Comparison of ENCODE assay signal across 2 cellular contexts in genomic region chr22:35587896-35588295, GRCh38.
TF ChIP-seq lines count a peak whose summit lies in the region.

No MANE protein-coding gene starts in this region.

TF ChIP-seq in HCT116, 20 proteins besides CTCF, POLR2A, EP300 and RAD21:
- no peak for TF ChIP-seq TCF7L2 (IDR thresholded peaks at IDR 0.05; ENCODE audit: borderline replicate concordance, extremely low read depth, insufficient read depth, insufficient read length)
- TF ChIP-seq JUND (IDR thresholded peaks at IDR 0.05), result no peak
- TF ChIP-seq ZNF274 (IDR thresholded peaks at IDR 0.05; ENCODE audit: low read depth, low read length), result no peak
- no peak for TF ChIP-seq SIN3A (IDR thresholded peaks at IDR 0.05; ENCODE audit: low read depth)
- no peak for TF ChIP-seq FOSL1 (IDR thresholded peaks at IDR 0.05; ENCODE audit: low read depth)
- no peak for TF ChIP-seq ATF3 (IDR thresholded peaks at IDR 0.05)
- no peak for TF ChIP-seq SRF (IDR thresholded peaks at IDR 0.05; ENCODE audit: low read depth)
- no peak for TF ChIP-seq ZFX (IDR thresholded peaks at IDR 0.05)
- no peak for TF ChIP-seq ZBTB33 (IDR thresholded peaks at IDR 0.05; ENCODE audit: extremely low read depth, insufficient replicate concordance, low read length)
- no peak for TF ChIP-seq SP1 (IDR thresholded peaks at IDR 0.05; ENCODE audit: low read depth)
- TF ChIP-seq MAX (IDR thresholded peaks at IDR 0.05), result no peak
- TF ChIP-seq YY1 (IDR thresholded peaks at IDR 0.05; ENCODE audit: extremely low read depth, insufficient replicate concordance, low read depth, low read length), result no peak
- no peak for TF ChIP-seq EZH2 (IDR thresholded peaks at IDR 0.05)
- TF ChIP-seq EZH2phosphoT487 (IDR thresholded peaks at IDR 0.05; ENCODE audit: borderline replicate concordance), result no peak
- TF ChIP-seq CEBPB (IDR thresholded peaks at IDR 0.05; ENCODE audit: low read depth), result no peak

TF ChIP-seq in HepG2, 621 proteins besides CTCF, POLR2A, EP300 and RAD21:
- peak; percentile 86 for TF ChIP-seq ZNF768 (CRISPR knock-in tag; IDR thresholded peaks at IDR 0.05)
- no peak for TF ChIP-seq SNAPC5 (CRISPR knock-in tag; IDR thresholded peaks at IDR 0.05; ENCODE audit: borderline replicate concordance)
